Comparison of ENCODE assay signal across 1 cellular context in the genomic region with DNA sequence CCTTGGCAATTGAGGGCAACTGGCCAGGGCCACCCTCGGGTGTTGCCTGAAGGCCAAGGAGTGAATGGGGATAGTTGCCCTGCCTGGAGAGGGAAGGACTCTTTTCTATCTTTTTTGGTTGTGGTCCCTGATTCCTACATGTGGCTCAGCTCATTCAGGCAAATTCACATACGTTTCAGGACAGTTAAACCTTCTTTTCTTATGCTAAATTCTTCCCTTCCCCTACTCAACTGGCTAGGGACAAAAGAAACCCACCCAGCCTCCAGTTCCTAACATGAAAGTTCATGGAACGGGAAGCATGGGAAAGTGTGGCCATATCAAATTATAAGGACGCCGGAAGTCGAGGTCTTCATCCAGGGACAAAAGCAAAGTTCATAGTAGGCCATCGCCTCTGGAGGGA.
TF ChIP-seq lines count a peak whose summit lies in the region.

No MANE protein-coding gene starts in this region.

TF ChIP-seq in WTC11, 78 proteins besides CTCF, POLR2A, EP300 and RAD21 (continued from another document):
- TF ChIP-seq SOX15 (CRISPR knock-in tag; IDR thresholded peaks at IDR 0.05): no peak
